ENCODE assay signal across 1 cellular context in the genomic region with DNA sequence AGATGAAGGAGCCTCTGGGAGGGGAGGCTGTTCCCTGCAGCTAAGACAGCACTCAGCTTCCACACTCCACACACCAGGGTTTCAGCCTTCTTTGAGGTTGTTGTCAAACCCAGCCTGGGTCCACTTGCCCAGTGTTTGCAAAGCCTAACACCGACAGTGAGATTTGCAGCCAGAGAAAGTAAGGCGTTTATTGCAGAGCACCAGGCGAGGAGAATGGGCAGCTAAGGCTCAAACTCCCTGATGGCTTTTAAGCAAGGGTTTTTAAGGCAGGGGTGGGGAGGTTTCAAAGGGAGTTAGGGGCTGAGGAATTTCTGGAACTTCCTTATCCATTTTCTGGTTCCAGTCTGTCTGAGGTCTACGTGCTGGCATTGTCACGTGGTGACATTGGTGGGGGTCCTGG.
TF ChIP-seq lines count a peak whose summit lies in the region.

No MANE protein-coding gene starts in this region.

TF ChIP-seq in H1, 55 proteins besides CTCF, POLR2A, EP300 and RAD21:
- TF ChIP-seq POU5F1 (IDR thresholded peaks at IDR 0.05; ENCODE audit: low read depth, low read length), result no peak
